2 cellular contexts compared by ENCODE assay signal in genomic region chr14:35626947-35627346, GRCh38.
TF ChIP-seq lines count a peak whose summit lies in the region.

No MANE protein-coding gene starts in this region.

TF ChIP-seq in A549, 52 proteins besides CTCF, POLR2A, EP300 and RAD21:
- TF ChIP-seq MAFK (IDR thresholded peaks at IDR 0.05; ENCODE audit: partially characterized antibody): peak; percentile 56

TF ChIP-seq in K562, 482 proteins besides CTCF, POLR2A, EP300 and RAD21:
- TF ChIP-seq C11orf30 (IDR thresholded peaks at IDR 0.05; ENCODE audit: low read depth) (peak; percentile 44; the same call in 1 of the 2 replicates), ZNF316 (IDR thresholded peaks at IDR 0.05) (peak; percentile 68)
